In the genomic region with DNA sequence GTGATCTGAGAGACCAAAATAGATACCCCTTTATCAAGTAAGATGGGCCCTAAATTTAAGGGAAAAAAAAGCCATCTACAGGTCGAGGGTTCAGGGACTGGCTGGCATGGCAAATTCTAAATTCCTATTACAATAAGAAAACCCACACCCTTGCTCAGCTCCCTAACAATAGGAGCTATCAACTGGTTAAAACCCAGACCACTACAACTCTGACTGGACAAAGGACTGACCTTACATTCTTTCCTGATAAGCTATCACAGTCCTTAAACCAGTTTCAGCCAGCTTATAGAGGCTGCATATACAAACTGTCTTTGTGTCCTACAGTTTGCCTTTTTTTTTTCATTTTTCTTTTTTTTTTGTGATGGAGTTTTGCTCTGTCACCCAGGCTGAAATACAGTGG, we compare ENCODE assay signal across 2 cellular contexts.
TF ChIP-seq lines count a peak whose summit lies in the region.

No MANE protein-coding gene starts in this region.

TF ChIP-seq in GM23338, 12 proteins besides CTCF, POLR2A, EP300 and RAD21 (continues in another document):
- TF ChIP-seq ZNF114 (CRISPR knock-in tag; IDR thresholded peaks at IDR 0.05) (no peak), JUNB (IDR thresholded peaks at IDR 0.05; ENCODE audit: unreplicated experiment) (no peak), EZH2 (IDR thresholded peaks at IDR 0.05; ENCODE audit: low read depth, unreplicated experiment) (no peak), EZH2phosphoT487 (IDR thresholded peaks at IDR 0.05; ENCODE audit: unreplicated experiment) (no peak), POLR2AphosphoS5 (IDR thresholded peaks at IDR 0.05; ENCODE audit: low read depth) (no peak), NANOG (IDR thresholded peaks at IDR 0.05; ENCODE audit: borderline replicate concordance) (no peak), ZNF331 (CRISPR knock-in tag; IDR thresholded peaks at IDR 0.05; ENCODE audit: low read depth) (no peak)
- TF ChIP-seq, protein P1, sequence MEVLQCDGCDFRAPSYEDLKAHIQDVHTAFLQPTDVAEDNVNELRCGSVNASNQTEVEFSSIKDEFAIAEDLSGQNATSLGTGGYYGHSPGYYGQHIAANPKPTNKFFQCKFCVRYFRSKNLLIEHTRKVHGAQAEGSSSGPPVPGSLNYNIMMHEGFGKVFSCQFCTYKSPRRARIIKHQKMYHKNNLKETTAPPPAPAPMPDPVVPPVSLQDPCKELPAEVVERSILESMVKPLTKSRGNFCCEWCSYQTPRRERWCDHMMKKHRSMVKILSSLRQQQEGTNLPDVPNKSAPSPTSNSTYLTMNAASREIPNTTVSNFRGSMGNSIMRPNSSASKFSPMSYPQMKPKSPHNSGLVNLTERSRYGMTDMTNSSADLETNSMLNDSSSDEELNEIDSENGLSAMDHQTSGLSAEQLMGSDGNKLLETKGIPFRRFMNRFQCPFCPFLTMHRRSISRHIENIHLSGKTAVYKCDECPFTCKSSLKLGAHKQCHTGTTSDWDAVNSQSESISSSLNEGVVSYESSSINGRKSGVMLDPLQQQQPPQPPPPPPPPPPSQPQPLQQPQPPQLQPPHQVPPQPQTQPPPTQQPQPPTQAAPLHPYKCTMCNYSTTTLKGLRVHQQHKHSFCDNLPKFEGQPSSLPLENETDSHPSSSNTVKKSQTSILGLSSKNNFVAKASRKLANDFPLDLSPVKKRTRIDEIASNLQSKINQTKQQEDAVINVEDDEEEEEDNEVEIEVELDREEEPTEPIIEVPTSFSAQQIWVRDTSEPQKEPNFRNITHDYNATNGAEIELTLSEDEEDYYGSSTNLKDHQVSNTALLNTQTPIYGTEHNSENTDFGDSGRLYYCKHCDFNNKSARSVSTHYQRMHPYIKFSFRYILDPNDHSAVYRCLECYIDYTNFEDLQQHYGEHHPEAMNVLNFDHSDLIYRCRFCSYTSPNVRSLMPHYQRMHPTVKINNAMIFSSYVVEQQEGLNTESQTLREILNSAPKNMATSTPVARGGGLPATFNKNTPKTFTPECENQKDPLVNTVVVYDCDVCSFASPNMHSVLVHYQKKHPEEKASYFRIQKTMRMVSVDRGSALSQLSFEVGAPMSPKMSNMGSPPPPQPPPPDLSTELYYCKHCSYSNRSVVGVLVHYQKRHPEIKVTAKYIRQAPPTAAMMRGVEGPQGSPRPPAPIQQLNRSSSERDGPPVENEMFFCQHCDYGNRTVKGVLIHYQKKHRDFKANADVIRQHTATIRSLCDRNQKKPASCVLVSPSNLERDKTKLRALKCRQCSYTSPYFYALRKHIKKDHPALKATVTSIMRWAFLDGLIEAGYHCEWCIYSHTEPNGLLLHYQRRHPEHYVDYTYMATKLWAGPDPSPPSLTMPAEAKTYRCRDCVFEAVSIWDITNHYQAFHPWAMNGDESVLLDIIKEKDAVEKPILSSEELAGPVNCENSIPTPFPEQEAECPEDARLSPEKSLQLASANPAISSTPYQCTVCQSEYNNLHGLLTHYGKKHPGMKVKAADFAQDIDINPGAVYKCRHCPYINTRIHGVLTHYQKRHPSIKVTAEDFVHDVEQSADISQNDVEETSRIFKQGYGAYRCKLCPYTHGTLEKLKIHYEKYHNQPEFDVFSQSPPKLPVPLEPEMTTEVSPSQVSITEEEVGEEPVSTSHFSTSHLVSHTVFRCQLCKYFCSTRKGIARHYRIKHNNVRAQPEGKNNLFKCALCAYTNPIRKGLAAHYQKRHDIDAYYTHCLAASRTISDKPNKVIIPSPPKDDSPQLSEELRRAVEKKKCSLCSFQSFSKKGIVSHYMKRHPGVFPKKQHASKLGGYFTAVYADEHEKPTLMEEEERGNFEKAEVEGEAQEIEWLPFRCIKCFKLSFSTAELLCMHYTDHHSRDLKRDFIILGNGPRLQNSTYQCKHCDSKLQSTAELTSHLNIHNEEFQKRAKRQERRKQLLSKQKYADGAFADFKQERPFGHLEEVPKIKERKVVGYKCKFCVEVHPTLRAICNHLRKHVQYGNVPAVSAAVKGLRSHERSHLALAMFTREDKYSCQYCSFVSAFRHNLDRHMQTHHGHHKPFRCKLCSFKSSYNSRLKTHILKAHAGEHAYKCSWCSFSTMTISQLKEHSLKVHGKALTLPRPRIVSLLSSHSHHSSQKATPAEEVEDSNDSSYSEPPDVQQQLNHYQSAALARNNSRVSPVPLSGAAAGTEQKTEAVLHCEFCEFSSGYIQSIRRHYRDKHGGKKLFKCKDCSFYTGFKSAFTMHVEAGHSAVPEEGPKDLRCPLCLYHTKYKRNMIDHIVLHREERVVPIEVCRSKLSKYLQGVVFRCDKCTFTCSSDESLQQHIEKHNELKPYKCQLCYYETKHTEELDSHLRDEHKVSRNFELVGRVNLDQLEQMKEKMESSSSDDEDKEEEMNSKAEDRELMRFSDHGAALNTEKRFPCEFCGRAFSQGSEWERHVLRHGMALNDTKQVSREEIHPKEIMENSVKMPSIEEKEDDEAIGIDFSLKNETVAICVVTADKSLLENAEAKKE (CRISPR knock-in tag; IDR thresholded peaks at IDR 0.05), result no peak
- TF ChIP-seq, protein P2, sequence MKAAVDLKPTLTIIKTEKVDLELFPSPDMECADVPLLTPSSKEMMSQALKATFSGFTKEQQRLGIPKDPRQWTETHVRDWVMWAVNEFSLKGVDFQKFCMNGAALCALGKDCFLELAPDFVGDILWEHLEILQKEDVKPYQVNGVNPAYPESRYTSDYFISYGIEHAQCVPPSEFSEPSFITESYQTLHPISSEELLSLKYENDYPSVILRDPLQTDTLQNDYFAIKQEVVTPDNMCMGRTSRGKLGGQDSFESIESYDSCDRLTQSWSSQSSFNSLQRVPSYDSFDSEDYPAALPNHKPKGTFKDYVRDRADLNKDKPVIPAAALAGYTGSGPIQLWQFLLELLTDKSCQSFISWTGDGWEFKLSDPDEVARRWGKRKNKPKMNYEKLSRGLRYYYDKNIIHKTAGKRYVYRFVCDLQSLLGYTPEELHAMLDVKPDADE (IDR thresholded peaks at IDR 0.05), result no peak
- TF ChIP-seq, protein P3, sequence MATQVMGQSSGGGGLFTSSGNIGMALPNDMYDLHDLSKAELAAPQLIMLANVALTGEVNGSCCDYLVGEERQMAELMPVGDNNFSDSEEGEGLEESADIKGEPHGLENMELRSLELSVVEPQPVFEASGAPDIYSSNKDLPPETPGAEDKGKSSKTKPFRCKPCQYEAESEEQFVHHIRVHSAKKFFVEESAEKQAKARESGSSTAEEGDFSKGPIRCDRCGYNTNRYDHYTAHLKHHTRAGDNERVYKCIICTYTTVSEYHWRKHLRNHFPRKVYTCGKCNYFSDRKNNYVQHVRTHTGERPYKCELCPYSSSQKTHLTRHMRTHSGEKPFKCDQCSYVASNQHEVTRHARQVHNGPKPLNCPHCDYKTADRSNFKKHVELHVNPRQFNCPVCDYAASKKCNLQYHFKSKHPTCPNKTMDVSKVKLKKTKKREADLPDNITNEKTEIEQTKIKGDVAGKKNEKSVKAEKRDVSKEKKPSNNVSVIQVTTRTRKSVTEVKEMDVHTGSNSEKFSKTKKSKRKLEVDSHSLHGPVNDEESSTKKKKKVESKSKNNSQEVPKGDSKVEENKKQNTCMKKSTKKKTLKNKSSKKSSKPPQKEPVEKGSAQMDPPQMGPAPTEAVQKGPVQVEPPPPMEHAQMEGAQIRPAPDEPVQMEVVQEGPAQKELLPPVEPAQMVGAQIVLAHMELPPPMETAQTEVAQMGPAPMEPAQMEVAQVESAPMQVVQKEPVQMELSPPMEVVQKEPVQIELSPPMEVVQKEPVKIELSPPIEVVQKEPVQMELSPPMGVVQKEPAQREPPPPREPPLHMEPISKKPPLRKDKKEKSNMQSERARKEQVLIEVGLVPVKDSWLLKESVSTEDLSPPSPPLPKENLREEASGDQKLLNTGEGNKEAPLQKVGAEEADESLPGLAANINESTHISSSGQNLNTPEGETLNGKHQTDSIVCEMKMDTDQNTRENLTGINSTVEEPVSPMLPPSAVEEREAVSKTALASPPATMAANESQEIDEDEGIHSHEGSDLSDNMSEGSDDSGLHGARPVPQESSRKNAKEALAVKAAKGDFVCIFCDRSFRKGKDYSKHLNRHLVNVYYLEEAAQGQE (IDR thresholded peaks at IDR 0.05; ENCODE audit: unreplicated experiment), result no peak

TF ChIP-seq in IMR-90, 13 proteins besides CTCF, POLR2A, EP300 and RAD21:
- TF ChIP-seq RFX5 (IDR thresholded peaks at IDR 0.05; ENCODE audit: low read depth, low read length) (no peak), NFE2L2 (IDR thresholded peaks at IDR 0.05; ENCODE audit: low read depth, low read length) (no peak)
